ENCODE assay signal across 30 cellular contexts in genomic region chr7:101104193-101104713, GRCh38. TPM values are rescaled to one million over a fixed set of nuclear protein-coding genes. Genes with fewer than 3 reads are reported as not detected.
DNase-seq lines count a peak whose midpoint lies in the region; ATAC-seq, FAIRE-seq and TF ChIP-seq lines count a peak whose summit lies in the region.
"Had no signal": no experiment of that assay in that cellular context is flagged by ENCODE, and none has a peak within 500 bp of the region (broad histone marks: within the 10 kb centered on the region; RNA-seq: fewer than 3 reads in every experiment).

No MANE protein-coding gene starts in this region.

- POLR2A ChIA-PET in A673 (lab: Charles Lee; ENCODE audit: low non-redundant PET): no interaction called here
- POLR2A ChIA-PET in K562 (lab: Yijun Ruan, JAX): interaction anchor here (0.6 to 1.2 kb wide), 7 partner anchors 7 to 88 kb away, joined by 3 to 5 read pairs (median 3); no protein-coding TSS in a partner anchor

- H3K4me3 Mint-ChIP-seq in T-helper 2 cell treated with Interferon-gamma antibody and Interleukin-4, amounts not matched to agents 5 μg/mL and 100 μg/mL, for 36 hours: no peak overlapping the region
- H3K4me3 Mint-ChIP-seq: B cell; GM23338; memory B cell; T-helper 1 cell treated with Interleukin-12 subunit alpha and Interleukin-12 subunit beta and Interleukin-4 antibody, amounts not matched to agents 30 μg/mL and 1 μg/mL, for 36 hours had no signal

- H2AFZ ChIP-seq in K562 (ENCODE audit: low read depth, low read length): peak overlapping the region; percentile 73
- H2AFZ ChIP-seq: GM23338, parathyroid adenoma had no signal

- TF ChIP-seq RAD21 in K562 (CRISPR knock-in tag; conservative IDR thresholded peaks at IDR 0.05 in 1 of 2, IDR thresholded peaks at IDR 0.05 in 1 of 2): no peak
- TF ChIP-seq RAD21 in liver (IDR thresholded peaks at IDR 0.05): peak in 1 of 2 donors; percentile 20

- H3K9me3 ChIP-seq in A673 (ENCODE audit: low read depth, low read length, poor library complexity, severe bottlenecking): no peaks in the 10 kb centered on the region
- no peaks in the 10 kb centered on the region for H3K9me3 ChIP-seq in HUES48 (ENCODE audit: control insufficient read depth, insufficient read depth, low read length)
- no peaks in the 10 kb centered on the region for H3K9me3 ChIP-seq in K562 (replicated peaks; ENCODE audit: control insufficient read depth, insufficient read depth, low read depth, low read length)
- no peaks in the 10 kb centered on the region for H3K9me3 ChIP-seq in liver (ENCODE audit: control insufficient read depth in 4 of 4, low read length in 3 of 4)
- H3K9me3 ChIP-seq in vagina: no peaks in the 10 kb centered on the region
- H3K9me3 ChIP-seq: gastroesophageal sphincter had no signal

- H3K9me3 Mint-ChIP-seq in T-helper 2 cell treated with Interferon-gamma antibody and Interleukin-4, amounts not matched to agents 5 μg/mL and 100 μg/mL, for 36 hours: no peaks in the 10 kb centered on the region
- H3K9me3 Mint-ChIP-seq: GM23338; memory B cell; T-helper 1 cell treated with Interleukin-12 subunit alpha and Interleukin-12 subunit beta and Interleukin-4 antibody, amounts not matched to agents 30 μg/mL and 1 μg/mL, for 36 hours had no signal

- TF ChIP-seq POLR2A in K562 (conservative IDR thresholded peaks at IDR 0.05) (no peak), vagina (IDR thresholded peaks at IDR 0.05) (no peak)

- no peaks in the 10 kb centered on the region for H3K36me3 ChIP-seq in A673 (ENCODE audit: insufficient read depth, low read length, poor library complexity, severe bottlenecking)
- H3K36me3 ChIP-seq in HUES48 (ENCODE audit: control insufficient read depth, insufficient read depth, low read length): no peaks in the 10 kb centered on the region
- H3K36me3 ChIP-seq in K562 (ENCODE audit: control insufficient read depth, insufficient read depth, low read length): no peaks in the 10 kb centered on the region
- H3K36me3 ChIP-seq in liver (ENCODE audit: control insufficient read depth in 4 of 4, insufficient read depth in 3 of 4, low read depth in 1 of 4, low read length in 3 of 4): no peaks in the 10 kb centered on the region
- H3K36me3 ChIP-seq in vagina: no peaks in the 10 kb centered on the region
- H3K36me3 ChIP-seq: gastroesophageal sphincter had no signal

- no peak for FAIRE-seq in K562 (lab: Jason Lieb, UNC)
- FAIRE-seq: A204.1, GM18507, TTC549 had no signal

- H3K27me3 Mint-ChIP-seq in T-helper 2 cell treated with Interferon-gamma antibody and Interleukin-4, amounts not matched to agents 5 μg/mL and 100 μg/mL, for 36 hours (ENCODE audit: low read depth): peaks cover 14% of the 10 kb centered on the region

- H3K79me2 ChIP-seq in K562 (ENCODE audit: control insufficient read depth, insufficient read depth, low read length): no peaks in the 10 kb centered on the region
- H3K79me2 ChIP-seq: parathyroid adenoma had no signal

- TF ChIP-seq CTCF in A673 (conservative IDR thresholded peaks at IDR 0.05; ENCODE audit: low read depth, low read length): no peak
- TF ChIP-seq CTCF in K562 (IDR thresholded peaks at IDR 0.05 in 2 of 3, conservative IDR thresholded peaks at IDR 0.05 in 1 of 3; ENCODE audit: insufficient read depth in 2 of 3, low read depth in 1 of 3, low read length in 3 of 3): 0 out of 6 replicates have a peak, but pooled peaks of 1 of the 3 experiments have one; percentile 13
- TF ChIP-seq CTCF in liver (IDR thresholded peaks at IDR 0.05; ENCODE audit: low read depth, low read length, missing input control): no peak
- no peak for TF ChIP-seq CTCF in vagina (IDR thresholded peaks at IDR 0.05)

- H3K4me3 ChIP-seq in A673 (ENCODE audit: low read depth, low read length, poor library complexity, severe bottlenecking) (no peak overlapping the region), HUES48 (ENCODE audit: low read depth, low read length) (no peak overlapping the region), K562 (no peak overlapping the region), liver (ENCODE audit: low read depth in 1 of 3, low read length in 3 of 3) (no peak overlapping the region), vagina (no peak overlapping the region)
- H3K4me3 ChIP-seq: gastroesophageal sphincter, GM23338, SK-N-MC, smooth muscle cell had no signal

- in situ Hi-C loops in K562 (cut with MboI): no loop called here

- H3K9ac ChIP-seq in HUES48 (ENCODE audit: low read depth, low read length): no peak overlapping the region
- peak overlapping the region in 1 of 2 experiments; percentile 53; a peak in 1 of 4 replicates for H3K9ac ChIP-seq in K562 (ENCODE audit: insufficient read depth in 1 of 2, low read depth in 2 of 2, low read length in 2 of 2)
- H3K9ac ChIP-seq in liver (ENCODE audit: low read depth in 1 of 2, low read length in 2 of 2): peak overlapping the region in 1 of 2 donors; percentile 32
- H3K9ac ChIP-seq: parathyroid adenoma had no signal

- WGBS in K562 (ENCODE audit: insufficient coverage, low coverage, missing lambda C conversion rate): 58% methylated on average over 12 of the region's 15 CpGs
- 28% methylated on average over 15 of the region's 15 CpGs for WGBS in liver

- H3K36me3 Mint-ChIP-seq in T-helper 2 cell treated with Interferon-gamma antibody and Interleukin-4, amounts not matched to agents 5 μg/mL and 100 μg/mL, for 36 hours (ENCODE audit: low read depth): no peaks in the 10 kb centered on the region
- H3K36me3 Mint-ChIP-seq: memory B cell had no signal

- no peaks in the 10 kb centered on the region for H3K9me1 ChIP-seq in K562 (ENCODE audit: control insufficient read depth, insufficient read depth, low read length)

- H3K27ac ChIP-seq in A673 (ENCODE audit: low read depth, low read length, poor library complexity, severe bottlenecking): peak overlapping the region; percentile 16
- H3K27ac ChIP-seq in HUES48 (ENCODE audit: low read depth, low read length): peak overlapping the region; percentile 12
- H3K27ac ChIP-seq in K562 (ENCODE audit: extremely low read depth, low read depth, low read length): no peak overlapping the region
- peak overlapping the region; percentile 85 to 98 for H3K27ac ChIP-seq in liver (ENCODE audit: low read depth in 1 of 2, low read length in 2 of 2)
- H3K27ac ChIP-seq in vagina: no peak overlapping the region
- H3K27ac ChIP-seq: gastroesophageal sphincter, HL-60, parathyroid adenoma, SK-N-MC had no signal

- TF ChIP-seq EP300 in K562 (IDR thresholded peaks at IDR 0.05; ENCODE audit: low read length): no peak

- CTCF ChIA-PET in A673 (lab: Charles Lee) (interaction anchor here (0.6 kb wide), 1 partner anchor 10 kb away, joined by 5 read pairs; no protein-coding TSS in a partner anchor), K562 (lab: Yijun Ruan, JAX; ENCODE audit: low intra/inter-chr PET ratio) (no interaction called here)

- DNase-seq in A673 (ENCODE audit: low spot score) (peak; percentile 45), K562 (ENCODE audit: extremely low read depth in 1 of 4, low spot score in 3 of 4) (peak; percentile 38 to 54 (median 52)), NCI-H1048 (lab: John Stamatoyannopoulos, UW) (no peak), vagina (ENCODE audit: extremely low spot score in 2 of 2) (no peak), NCI-H510A treated with DMSO at 0.1 percent for 48 hours (lab: John Stamatoyannopoulos, UW) (no peak)
- DNase-seq in T-helper 2 cell treated with Interferon-gamma antibody and Interleukin-4, amounts not matched to agents 5 μg/mL and 100 μg/mL, for 36 hours (ENCODE audit: low spot score): no peak
- DNase-seq: activated CD4-positive, alpha-beta T cell treated with anti-CD3 and anti-CD28 coated beads, Interleukin-2, amount 50 U/mL, for 4 hours; activated naive CD4-positive, alpha-beta T cell; effector CD4-positive, alpha-beta T cell; EL; hippocampal formation; MV-4-11; NCI-H446 treated with DMSO at 0.1 percent for 48 hours; RPMI8226; stimulated activated naive CD8-positive, alpha-beta T cell treated with anti-CD3 and anti-CD28 coated beads, Interleukin-15, Interleukin-2, amounts not matched to agents 100 U/mL and 50 U/mL, for 24 hours had no signal

- H3K27me3 ChIP-seq in A673 (replicated peaks; ENCODE audit: insufficient read depth, low read depth, low read length, poor library complexity) (no peaks in the 10 kb centered on the region), HUES48 (ENCODE audit: control insufficient read depth, insufficient read depth, low read length) (no peaks in the 10 kb centered on the region), K562 (ENCODE audit: control insufficient read depth in 2 of 2, insufficient read depth in 2 of 2, low read length in 2 of 2) (no peaks in the 10 kb centered on the region), liver (ENCODE audit: control insufficient read depth in 4 of 4, insufficient read depth in 4 of 4, low read length in 3 of 4) (no peaks in the 10 kb centered on the region), vagina (no peaks in the 10 kb centered on the region)
- H3K27me3 ChIP-seq: gastroesophageal sphincter had no signal

- H3K27ac Mint-ChIP-seq in T-helper 2 cell treated with Interferon-gamma antibody and Interleukin-4, amounts not matched to agents 5 μg/mL and 100 μg/mL, for 36 hours: no peak overlapping the region
- H3K27ac Mint-ChIP-seq: B cell; memory B cell; T-helper 1 cell treated with Interleukin-12 subunit alpha and Interleukin-12 subunit beta and Interleukin-4 antibody, amounts not matched to agents 30 μg/mL and 1 μg/mL, for 36 hours had no signal

- no TSS peak for BruUV-seq in A673 (replicated peaks; lab: Mats Ljungman, UMichigan)
- no TSS peak for BruUV-seq in K562 (replicated peaks; lab: Mats Ljungman, UMichigan)

- intact Hi-C loops in A673 (cut with micrococcal nuclease; ENCODE audit: unreplicated experiment) (no loop called here), K562 (cut with micrococcal nuclease) (no loop called here), vagina (cut with DNase I) (no loop called here)

- ATAC-seq in K562: no peak
- ATAC-seq: activated CD4-positive, CD25-positive, alpha-beta regulatory T cell treated with anti-CD3 and anti-CD28 coated beads, Interleukin-2, amount 50 U/mL, for 24 hours; gastroesophageal sphincter; GM23338; stimulated activated naive CD8-positive, alpha-beta T cell treated with anti-CD3 and anti-CD28 coated beads, Interleukin-15, Interleukin-2, amounts not matched to agents 100 U/mL and 50 U/mL, for 24 hours had no signal

- no peaks in the 10 kb centered on the region for H4K20me1 ChIP-seq in K562 (replicated peaks; ENCODE audit: control insufficient read depth, insufficient read depth, low read length)

- H3K4me1 ChIP-seq in A673 (ENCODE audit: insufficient read depth, low read length, poor library complexity, severe bottlenecking) (peaks cover 35% of the 10 kb centered on the region), HUES48 (ENCODE audit: control insufficient read depth, insufficient read depth, low read length) (peaks cover 25% of the 10 kb centered on the region), K562 (replicated peaks in 1 of 2; ENCODE audit: control insufficient read depth in 2 of 2, insufficient read depth in 2 of 2, low read length in 2 of 2) (peaks cover 36 to 46% of the 10 kb centered on the region in 2 experiments), liver (ENCODE audit: control insufficient read depth in 4 of 4, insufficient read depth in 4 of 4, low read length in 3 of 4) (peaks cover 9 to 38% (median 21%) of the 10 kb centered on the region in 4 donors), vagina (peaks cover 20% of the 10 kb centered on the region)
- H3K4me1 ChIP-seq: parathyroid adenoma had no signal

- H3K4me1 Mint-ChIP-seq in T-helper 2 cell treated with Interferon-gamma antibody and Interleukin-4, amounts not matched to agents 5 μg/mL and 100 μg/mL, for 36 hours (ENCODE audit: low read depth): peaks cover 7% of the 10 kb centered on the region
- H3K4me1 Mint-ChIP-seq: B cell had no signal

- H3K4me2 ChIP-seq in K562 (ENCODE audit: insufficient read depth, low read length): no peak overlapping the region
- H3K4me2 ChIP-seq: GM23338, smooth muscle cell had no signal

RNA-seq across cellular contexts. Expression of gene TRIM56, which starts 19.0 kb away (rescaled TPM):
- total RNA-seq in A673 (2021): 27.5 and 32.3 TPM in 2 replicates
- 30.8 and 42.4 TPM in 2 replicates for total RNA-seq in K562 (2011; cell fraction: chromatin; rRNA removed; ENCODE audit: low replicate concordance)
- 23.3 and 25.4 TPM in 2 replicates for total RNA-seq in K562 (2011; cell fraction: nucleolus; rRNA removed)
- total RNA-seq in K562 (2011; cell fraction: nucleoplasm; rRNA removed): 26.5 and 28.8 TPM in 2 replicates
- total RNA-seq in K562 (2014; rRNA removed): 13.3 and 13.8 TPM in 2 replicates
- 8.2 and 11.6 TPM in 2 replicates for total RNA-seq in K562 (2014; rRNA removed; fragmentation: Illumina TruSeq; extraction: Trizol)
- total RNA-seq in K562 (2015; rRNA removed; fragmentation: Illumina TruSeq; extraction: Trizol): 10.4 and 12.1 TPM in 2 replicates
- 26.6 and 29.7 TPM in 2 replicates for total RNA-seq in K562 (2021)
- 4.5 and 6.4 TPM in 2 replicates for polyA plus RNA-seq in K562 (2011; rRNA removed)
- polyA plus RNA-seq in K562 (2011; cell fraction: cytosol; rRNA removed): 2.3 and 6.2 TPM in 2 replicates
- polyA plus RNA-seq in K562 (2011; cell fraction: nucleus; rRNA removed): 5.8 and 11.0 TPM in 2 replicates
- polyA plus RNA-seq in K562 (2012): 23.0 and 23.6 TPM in 2 replicates
- polyA plus RNA-seq in K562 (2014; fragmentation: Illumina TruSeq; extraction: Trizol): 13.3 and 15.1 TPM in 2 replicates
- 1 to 10 TPM; 2.0 to 2.7 TPM for polyA plus RNA-seq in K562 (2014; fragmentation: Nextera tagmentation; extraction: Ambion mirVana)
- polyA plus RNA-seq in K562 (2014; rRNA removed): 10.3 and 12.5 TPM in 2 replicates
- 9.8 and 19.8 TPM in 2 replicates for polyA minus RNA-seq in K562 (2011; rRNA and poly(A)+ RNA removed)
- 5.8 and 8.5 TPM in 2 replicates for polyA minus RNA-seq in K562 (2011; cell fraction: cytosol; rRNA and poly(A)+ RNA removed)
- polyA minus RNA-seq in K562 (2011; cell fraction: nucleus; rRNA and poly(A)+ RNA removed): 7.5 and 7.7 TPM in 2 replicates
- total RNA-seq in liver: 10 to 100 TPM in 1 of 2 donors, 1 to 10 TPM in 1; 9.2 to 15.6 TPM
- 1 to 10 TPM; 4.8 to 6.1 TPM for polyA plus RNA-seq in liver
- total RNA-seq in vagina: 19.4 TPM

RNA-seq across cellular contexts. Expression of gene SERPINE1, which starts 22.7 kb away (rescaled TPM):
- total RNA-seq in A673 (2021) (4.7 and 5.3 TPM in 2 replicates), K562 (2014; rRNA removed) (0.73 and 0.91 TPM in 2 replicates), K562 (2014; rRNA removed; fragmentation: Illumina TruSeq; extraction: Trizol) (0.44 and 0.67 TPM in 2 replicates), K562 (2015; rRNA removed; fragmentation: Illumina TruSeq; extraction: Trizol) (0.22 and 0.23 TPM in 2 replicates), K562 (2021) (0.98 and 1.3 TPM in 2 replicates), liver (10 to 100 TPM in 1 of 2 donors, under 1 TPM in 1; 0.93 to 10.2 TPM), vagina (14.7 TPM)
- total RNA-seq in K562 (2011; cell fraction: chromatin; rRNA removed; ENCODE audit: low replicate concordance): 3.1 and 8.6 TPM in 2 replicates
- 5.8 and 14.3 TPM in 2 replicates for total RNA-seq in K562 (2011; cell fraction: nucleolus; rRNA removed)
- 5.1 and 8.0 TPM in 2 replicates for total RNA-seq in K562 (2011; cell fraction: nucleoplasm; rRNA removed)
- polyA plus RNA-seq in K562 (2011; rRNA removed) (2.2 and 4.8 TPM in 2 replicates), K562 (2014; fragmentation: Illumina TruSeq; extraction: Trizol) (1.0 and 1.1 TPM in 2 replicates), K562 (2014; fragmentation: Nextera tagmentation; extraction: Ambion mirVana) (1 to 10 TPM in 1 of 2 experiments, under 1 TPM in 1; 0.89 to 1.6 TPM), K562 (2014; rRNA removed) (0.54 and 0.62 TPM in 2 replicates), liver (10 to 100 TPM in 1 of 2 donors, 1 to 10 TPM in 1; 5.8 to 18.6 TPM)
- polyA plus RNA-seq in K562 (2011; cell fraction: cytosol; rRNA removed): 3.0 and 10.7 TPM in 2 replicates
- polyA plus RNA-seq in K562 (2011; cell fraction: nucleus; rRNA removed): 1.2 and 5.4 TPM in 2 replicates
- 2.2 and 4.3 TPM in 2 replicates for polyA plus RNA-seq in K562 (2012)
- polyA minus RNA-seq in K562 (2011; rRNA and poly(A)+ RNA removed): 1.5 and 6.2 TPM in 2 replicates
- 5.0 and 5.4 TPM in 2 replicates for polyA minus RNA-seq in K562 (2011; cell fraction: cytosol; rRNA and poly(A)+ RNA removed)
- 0.44 and 1.6 TPM in 2 replicates for polyA minus RNA-seq in K562 (2011; cell fraction: nucleus; rRNA and poly(A)+ RNA removed)

RNA-seq across cellular contexts. Expression of gene AP1S1, which starts 50.0 kb away (rescaled TPM):
- 71.3 and 79.0 TPM in 2 replicates for total RNA-seq in A673 (2021)
- total RNA-seq in K562 (2011; cell fraction: chromatin; rRNA removed; ENCODE audit: low replicate concordance): 16.8 and 29.1 TPM in 2 replicates
- 29.0 and 30.9 TPM in 2 replicates for total RNA-seq in K562 (2011; cell fraction: nucleolus; rRNA removed)
- total RNA-seq in K562 (2011; cell fraction: nucleoplasm; rRNA removed): 25.1 and 27.9 TPM in 2 replicates
- 149 and 163 TPM in 2 replicates for total RNA-seq in K562 (2014; rRNA removed)
- total RNA-seq in K562 (2014; rRNA removed; fragmentation: Illumina TruSeq; extraction: Trizol): 68.6 and 77.7 TPM in 2 replicates
- total RNA-seq in K562 (2015; rRNA removed; fragmentation: Illumina TruSeq; extraction: Trizol): 71.8 and 71.9 TPM in 2 replicates
- total RNA-seq in K562 (2021): 89.4 and 91.2 TPM in 2 replicates
- 113 and 121 TPM in 2 replicates for polyA plus RNA-seq in K562 (2011; rRNA removed)
- 106 and 108 TPM in 2 replicates for polyA plus RNA-seq in K562 (2011; cell fraction: cytosol; rRNA removed)
- 56.4 and 60.9 TPM in 2 replicates for polyA plus RNA-seq in K562 (2011; cell fraction: nucleus; rRNA removed)
- polyA plus RNA-seq in K562 (2012): 106 and 166 TPM in 2 replicates
- 79.8 and 104 TPM in 2 replicates for polyA plus RNA-seq in K562 (2014; fragmentation: Illumina TruSeq; extraction: Trizol)
- polyA plus RNA-seq in K562 (2014; fragmentation: Nextera tagmentation; extraction: Ambion mirVana): 10 to 100 TPM in 1 of 2 experiments, 1 to 10 TPM in 1; 4.4 to 13.6 TPM
- polyA plus RNA-seq in K562 (2014; rRNA removed): 125 and 188 TPM in 2 replicates
- 53.4 and 71.7 TPM in 2 replicates for polyA minus RNA-seq in K562 (2011; rRNA and poly(A)+ RNA removed)
- 25.1 and 29.0 TPM in 2 replicates for polyA minus RNA-seq in K562 (2011; cell fraction: cytosol; rRNA and poly(A)+ RNA removed)
- 5.1 and 9.2 TPM in 2 replicates for polyA minus RNA-seq in K562 (2011; cell fraction: nucleus; rRNA and poly(A)+ RNA removed)
- 10 to 100 TPM; 20.9 to 23.1 TPM for total RNA-seq in liver
- 10 to 100 TPM; 13.8 to 25.7 TPM for polyA plus RNA-seq in liver
- 42.5 TPM for total RNA-seq in vagina

Comparison
In these comparisons a context has a peak if more than half of its experiments do, and no peak if none do; other contexts are left out.
1. DNase-seq: peak in A673 (single experiment) and K562 (4 of 4); none in NCI-H1048 (single experiment), vagina (0 of 2), NCI-H510A treated with DMSO at 0.1 percent for 48 hours (single experiment) and T-helper 2 cell treated with Interferon-gamma antibody and Interleukin-4, amounts not matched to agents 5 μg/mL and 100 μg/mL, for 36 hours (single experiment).
2. H3K27ac ChIP-seq: peak in A673 (single experiment), HUES48 (single experiment) and liver (2 of 2); none in K562 (single experiment) and vagina (single experiment).